In the genomic region with DNA sequence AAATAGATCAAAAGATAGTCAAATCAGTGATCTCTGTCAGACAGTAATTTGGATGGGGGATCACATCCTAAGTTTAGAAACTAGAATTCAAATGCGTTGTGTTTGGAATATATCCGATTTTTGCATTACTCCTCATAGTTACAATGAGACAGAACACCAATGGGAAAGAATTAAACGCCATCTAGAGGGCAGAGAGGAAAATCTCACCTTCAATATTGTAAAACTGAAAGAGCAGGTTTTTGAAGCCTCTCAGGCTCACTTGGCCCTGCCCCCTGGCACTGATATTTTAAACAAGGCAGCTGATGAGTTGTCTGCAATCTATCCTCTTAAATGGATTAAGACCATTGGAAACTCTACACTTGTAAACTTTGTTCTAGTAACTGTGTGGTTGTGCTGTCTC, we compare ENCODE assay signal across 8 cellular contexts. TPM values are rescaled to one million over a fixed set of nuclear protein-coding genes. Genes with fewer than 3 reads are reported as not detected.
A peak's percentile ranks its signal among the peaks of the same experiment; 100 is the strongest.
DNase-seq lines count a peak whose midpoint lies in the region; ATAC-seq, FAIRE-seq and TF ChIP-seq lines count a peak whose summit lies in the region.

No MANE protein-coding gene starts in this region.

- H3K4me3 ChIP-seq in OCI-LY1 (ENCODE audit: low read depth, low read length, poor library complexity, severe bottlenecking) (no peak overlapping the region), fibroblast of villous mesenchyme (ENCODE audit: low read depth, low read length) (no peak overlapping the region)

- no peak for FAIRE-seq in GM12891 (lab: Jason Lieb, UNC)

- H4K20me1 ChIP-seq in OCI-LY1 (ENCODE audit: insufficient read depth, low read length), result no peaks in the 10 kb centered on the region

- no peak overlapping the region for H2AFZ ChIP-seq in OCI-LY1 (ENCODE audit: low read length)

- intact Hi-C loops in cardiac septum (cut with DNase I), result no loop called here

- no peak overlapping the region for H3K4me2 ChIP-seq in OCI-LY1 (ENCODE audit: low read length)

- H3K9ac ChIP-seq in OCI-LY1 (ENCODE audit: low read length), result no peak overlapping the region

- peak; percentile 24 for DNase-seq in GDM1 (lab: John Stamatoyannopoulos, UW)
- peak; percentile 24 for DNase-seq in fibroblast of villous mesenchyme (ENCODE audit: low read depth)
- no peak for DNase-seq in stimulated activated naive CD8-positive, alpha-beta T cell treated with anti-CD3 and anti-CD28 coated beads, Interleukin-15, amount 100 ng/mL, for 72 hours
- DNase-seq in GM12891 (ENCODE audit: insufficient read length, low spot score), result no peak
- no peak for DNase-seq in cardiac septum (ENCODE audit: low spot score)
- no peak for DNase-seq in stimulated activated CD4-positive, alpha-beta T cell treated with anti-CD3 and anti-CD28 coated beads, Interleukin-1b, Interleukin-23, amount 100 ng/mL, for 48 hours

- H3F3A ChIP-seq in OCI-LY1 (ENCODE audit: insufficient read depth, low read length), result no peaks in the 10 kb centered on the region

- H3K9me2 ChIP-seq in OCI-LY1 (ENCODE audit: low read depth, low read length), result no peaks in the 10 kb centered on the region

- H3K27ac ChIP-seq in 22Rv1, result no peak overlapping the region
- no peak overlapping the region for H3K27ac ChIP-seq in OCI-LY1 (ENCODE audit: low read depth, low read length, poor library complexity, severe bottlenecking)

- no peak overlapping the region for H3K4me3 Mint-ChIP-seq in stimulated activated naive CD8-positive, alpha-beta T cell treated with anti-CD3 and anti-CD28 coated beads, Interleukin-15, amount 100 ng/mL, for 72 hours

- 0 out of 2 replicates have a peak, but pooled peaks cover 2% of the 10 kb centered on the region for H3K9me3 ChIP-seq in OCI-LY1 (ENCODE audit: low read length)

- ATAC-seq in stimulated activated naive CD8-positive, alpha-beta T cell treated with anti-CD3 and anti-CD28 coated beads, Interleukin-15, amount 100 ng/mL, for 72 hours, result no peak

- H3K4me1 ChIP-seq in OCI-LY1 (ENCODE audit: insufficient read depth, low read length, severe bottlenecking), result peaks cover 8% of the 10 kb centered on the region

- TF ChIP-seq CTCF in 22Rv1 (IDR thresholded peaks at IDR 0.05), result peak; percentile 39
- peak; percentile 62; the same call in 1 of the 2 replicates for TF ChIP-seq CTCF in OCI-LY1 (IDR thresholded peaks at IDR 0.05; ENCODE audit: low read length)
- TF ChIP-seq CTCF in fibroblast of villous mesenchyme (IDR thresholded peaks at IDR 0.05; ENCODE audit: insufficient read depth, low read depth, low read length), result peak; percentile 53

- no peaks in the 10 kb centered on the region for H3K79me2 ChIP-seq in OCI-LY1 (ENCODE audit: insufficient read depth, low read length)

- H3K27me3 ChIP-seq in OCI-LY1 (ENCODE audit: insufficient read depth, low read length), result peaks cover 8% of the 10 kb centered on the region; the same call in 1 of the 2 replicates

- no peaks in the 10 kb centered on the region for H3K4me1 Mint-ChIP-seq in stimulated activated naive CD8-positive, alpha-beta T cell treated with anti-CD3 and anti-CD28 coated beads, Interleukin-15, amount 100 ng/mL, for 72 hours

- H3K27ac Mint-ChIP-seq in stimulated activated naive CD8-positive, alpha-beta T cell treated with anti-CD3 and anti-CD28 coated beads, Interleukin-15, amount 100 ng/mL, for 72 hours, result no peak overlapping the region

- no peaks in the 10 kb centered on the region for H3K9me3 Mint-ChIP-seq in stimulated activated naive CD8-positive, alpha-beta T cell treated with anti-CD3 and anti-CD28 coated beads, Interleukin-15, amount 100 ng/mL, for 72 hours

- TF ChIP-seq POLR2A in GM12891 (IDR thresholded peaks at IDR 0.05; ENCODE audit: low read depth, low read length), result no peak

- no peaks in the 10 kb centered on the region for H3K36me3 ChIP-seq in OCI-LY1 (ENCODE audit: insufficient read depth, low read length)

- peaks cover 78% of the 10 kb centered on the region for H3K27me3 Mint-ChIP-seq in stimulated activated naive CD8-positive, alpha-beta T cell treated with anti-CD3 and anti-CD28 coated beads, Interleukin-15, amount 100 ng/mL, for 72 hours

TF ChIP-seq in GM12891, 5 proteins besides CTCF, POLR2A, EP300 and RAD21:
- TF ChIP-seq TAF1 (IDR thresholded peaks at IDR 0.05; ENCODE audit: low read depth, low read length), result no peak

RNA-seq across cellular contexts. Expression of a gene that starts 17.7 kb away (rescaled TPM):
- total RNA-seq in fibroblast of villous mesenchyme, result under 0.01 TPM in 1 of 2 replicates, not detected in the other
- not detected for polyA plus RNA-seq in GM12891 (2012; ENCODE audit: low read depth, missing spikeins)
- not detected for total RNA-seq in cardiac septum

RNA-seq across cellular contexts. Expression of a gene that starts 43.5 kb away (rescaled TPM):
- 1.3 and 1.6 TPM in 2 replicates for total RNA-seq in fibroblast of villous mesenchyme
- not detected for polyA plus RNA-seq in GM12891 (2012; ENCODE audit: low read depth, missing spikeins)
- 0.51 TPM for total RNA-seq in cardiac septum

Comparison
In these comparisons a context has a peak if more than half of its experiments do, and no peak if none do; other contexts are left out.
1. DNase-seq: peak in GDM1 (single experiment) and fibroblast of villous mesenchyme (single experiment); none in stimulated activated naive CD8-positive, alpha-beta T cell treated with anti-CD3 and anti-CD28 coated beads, Interleukin-15, amount 100 ng/mL, for 72 hours (0 of 2), GM12891 (single experiment), cardiac septum (single experiment) and stimulated activated CD4-positive, alpha-beta T cell treated with anti-CD3 and anti-CD28 coated beads, Interleukin-1b, Interleukin-23, amount 100 ng/mL, for 48 hours (single experiment).
2. Peak in every context shown above with its lines, with median percentiles within 50 percentile points of each other: CTCF ChIP-seq.